Comparison of ENCODE assay signal across 2 cellular contexts in the genomic region with DNA sequence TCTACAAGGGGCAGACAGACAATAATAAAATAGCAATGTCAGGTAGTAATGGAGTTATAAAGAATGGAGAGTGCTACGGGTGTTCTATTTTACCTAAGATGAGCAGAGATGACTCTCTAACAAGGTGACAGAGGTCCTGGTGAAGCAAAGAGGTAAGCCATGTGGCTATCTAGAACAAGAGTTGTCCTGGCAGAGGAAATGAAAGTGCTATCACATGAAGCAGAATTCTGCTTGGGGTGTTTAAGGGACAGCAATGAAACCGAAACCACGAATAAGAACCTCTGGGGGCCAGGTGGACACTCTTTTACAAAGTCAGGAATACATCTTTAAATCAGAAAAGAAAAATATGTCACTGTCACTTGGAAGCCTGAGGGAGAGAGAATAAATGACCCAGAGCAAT.
TF ChIP-seq lines count a peak whose summit lies in the region.

No MANE protein-coding gene starts in this region.

TF ChIP-seq in SK-N-SH, 30 proteins besides CTCF, POLR2A, EP300 and RAD21 (continued from another document):
- TF ChIP-seq GATA2 (CRISPR knock-in tag; IDR thresholded peaks at IDR 0.05): no peak
- TF ChIP-seq FOXJ3 (CRISPR knock-in tag; IDR thresholded peaks at IDR 0.05): no peak
- no peak for TF ChIP-seq GABPA (IDR thresholded peaks at IDR 0.05; ENCODE audit: low read depth)
- TF ChIP-seq MEF2A (IDR thresholded peaks at IDR 0.05; ENCODE audit: borderline replicate concordance, low read depth): no peak
- no peak for TF ChIP-seq RFX5 (IDR thresholded peaks at IDR 0.05; ENCODE audit: low read length)
- TF ChIP-seq, protein P1, sequence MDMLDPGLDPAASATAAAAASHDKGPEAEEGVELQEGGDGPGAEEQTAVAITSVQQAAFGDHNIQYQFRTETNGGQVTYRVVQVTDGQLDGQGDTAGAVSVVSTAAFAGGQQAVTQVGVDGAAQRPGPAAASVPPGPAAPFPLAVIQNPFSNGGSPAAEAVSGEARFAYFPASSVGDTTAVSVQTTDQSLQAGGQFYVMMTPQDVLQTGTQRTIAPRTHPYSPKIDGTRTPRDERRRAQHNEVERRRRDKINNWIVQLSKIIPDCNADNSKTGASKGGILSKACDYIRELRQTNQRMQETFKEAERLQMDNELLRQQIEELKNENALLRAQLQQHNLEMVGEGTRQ (IDR thresholded peaks at IDR 0.05; ENCODE audit: borderline replicate concordance, low read depth, low read length): no peak
- no peak for TF ChIP-seq NRF1 (IDR thresholded peaks at IDR 0.05; ENCODE audit: low read depth, low read length)
- TF ChIP-seq EZH2phosphoT487 (IDR thresholded peaks at IDR 0.05; ENCODE audit: borderline replicate concordance, low read depth): no peak
- TF ChIP-seq CHD2 (IDR thresholded peaks at IDR 0.05; ENCODE audit: low read length, partially characterized antibody): no peak
- no peak for TF ChIP-seq ELF1 (IDR thresholded peaks at IDR 0.05)
- TF ChIP-seq SIN3A (IDR thresholded peaks at IDR 0.05; ENCODE audit: borderline replicate concordance, low read depth, low read length): no peak
- no peak for TF ChIP-seq MXI1 (IDR thresholded peaks at IDR 0.05; ENCODE audit: low read depth, low read length)
- TF ChIP-seq FOSL2 (IDR thresholded peaks at IDR 0.05; ENCODE audit: borderline replicate concordance, low read depth): no peak
- TF ChIP-seq RCOR1 (IDR thresholded peaks at IDR 0.05; ENCODE audit: low read length): no peak
- TF ChIP-seq RXRA (IDR thresholded peaks at IDR 0.05; ENCODE audit: borderline replicate concordance, low read depth): no peak

TF ChIP-seq in SK-N-SH treated with all-trans-retinoic acid at 6 μM for 48 hours, 23 proteins besides CTCF, POLR2A, EP300 and RAD21 (continued from another document):
- TF ChIP-seq, protein P2, sequence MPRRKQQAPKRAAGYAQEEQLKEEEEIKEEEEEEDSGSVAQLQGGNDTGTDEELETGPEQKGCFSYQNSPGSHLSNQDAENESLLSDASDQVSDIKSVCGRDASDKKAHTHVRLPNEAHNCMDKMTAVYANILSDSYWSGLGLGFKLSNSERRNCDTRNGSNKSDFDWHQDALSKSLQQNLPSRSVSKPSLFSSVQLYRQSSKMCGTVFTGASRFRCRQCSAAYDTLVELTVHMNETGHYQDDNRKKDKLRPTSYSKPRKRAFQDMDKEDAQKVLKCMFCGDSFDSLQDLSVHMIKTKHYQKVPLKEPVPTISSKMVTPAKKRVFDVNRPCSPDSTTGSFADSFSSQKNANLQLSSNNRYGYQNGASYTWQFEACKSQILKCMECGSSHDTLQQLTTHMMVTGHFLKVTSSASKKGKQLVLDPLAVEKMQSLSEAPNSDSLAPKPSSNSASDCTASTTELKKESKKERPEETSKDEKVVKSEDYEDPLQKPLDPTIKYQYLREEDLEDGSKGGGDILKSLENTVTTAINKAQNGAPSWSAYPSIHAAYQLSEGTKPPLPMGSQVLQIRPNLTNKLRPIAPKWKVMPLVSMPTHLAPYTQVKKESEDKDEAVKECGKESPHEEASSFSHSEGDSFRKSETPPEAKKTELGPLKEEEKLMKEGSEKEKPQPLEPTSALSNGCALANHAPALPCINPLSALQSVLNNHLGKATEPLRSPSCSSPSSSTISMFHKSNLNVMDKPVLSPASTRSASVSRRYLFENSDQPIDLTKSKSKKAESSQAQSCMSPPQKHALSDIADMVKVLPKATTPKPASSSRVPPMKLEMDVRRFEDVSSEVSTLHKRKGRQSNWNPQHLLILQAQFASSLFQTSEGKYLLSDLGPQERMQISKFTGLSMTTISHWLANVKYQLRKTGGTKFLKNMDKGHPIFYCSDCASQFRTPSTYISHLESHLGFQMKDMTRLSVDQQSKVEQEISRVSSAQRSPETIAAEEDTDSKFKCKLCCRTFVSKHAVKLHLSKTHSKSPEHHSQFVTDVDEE (CRISPR knock-in tag; IDR thresholded peaks at IDR 0.05): no peak
- TF ChIP-seq TCF4 (CRISPR knock-in tag; IDR thresholded peaks at IDR 0.05; ENCODE audit: borderline replicate concordance) (no peak), GLIS3 (CRISPR knock-in tag; IDR thresholded peaks at IDR 0.05) (no peak), CSDC2 (CRISPR knock-in tag; IDR thresholded peaks at IDR 0.05) (no peak), RARB (CRISPR knock-in tag; IDR thresholded peaks at IDR 0.05) (no peak), ZC3H10 (CRISPR knock-in tag; IDR thresholded peaks at IDR 0.05) (no peak), ISL1 (CRISPR knock-in tag; IDR thresholded peaks at IDR 0.05) (no peak), ZNF8 (CRISPR knock-in tag; IDR thresholded peaks at IDR 0.05) (no peak)
- TF ChIP-seq, protein P3, sequence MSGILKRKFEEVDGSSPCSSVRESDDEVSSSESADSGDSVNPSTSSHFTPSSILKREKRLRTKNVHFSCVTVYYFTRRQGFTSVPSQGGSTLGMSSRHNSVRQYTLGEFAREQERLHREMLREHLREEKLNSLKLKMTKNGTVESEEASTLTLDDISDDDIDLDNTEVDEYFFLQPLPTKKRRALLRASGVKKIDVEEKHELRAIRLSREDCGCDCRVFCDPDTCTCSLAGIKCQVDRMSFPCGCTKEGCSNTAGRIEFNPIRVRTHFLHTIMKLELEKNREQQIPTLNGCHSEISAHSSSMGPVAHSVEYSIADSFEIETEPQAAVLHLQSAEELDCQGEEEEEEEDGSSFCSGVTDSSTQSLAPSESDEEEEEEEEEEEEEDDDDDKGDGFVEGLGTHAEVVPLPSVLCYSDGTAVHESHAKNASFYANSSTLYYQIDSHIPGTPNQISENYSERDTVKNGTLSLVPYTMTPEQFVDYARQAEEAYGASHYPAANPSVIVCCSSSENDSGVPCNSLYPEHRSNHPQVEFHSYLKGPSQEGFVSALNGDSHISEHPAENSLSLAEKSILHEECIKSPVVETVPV (CRISPR knock-in tag; IDR thresholded peaks at IDR 0.05): no peak
- TF ChIP-seq, protein P4, sequence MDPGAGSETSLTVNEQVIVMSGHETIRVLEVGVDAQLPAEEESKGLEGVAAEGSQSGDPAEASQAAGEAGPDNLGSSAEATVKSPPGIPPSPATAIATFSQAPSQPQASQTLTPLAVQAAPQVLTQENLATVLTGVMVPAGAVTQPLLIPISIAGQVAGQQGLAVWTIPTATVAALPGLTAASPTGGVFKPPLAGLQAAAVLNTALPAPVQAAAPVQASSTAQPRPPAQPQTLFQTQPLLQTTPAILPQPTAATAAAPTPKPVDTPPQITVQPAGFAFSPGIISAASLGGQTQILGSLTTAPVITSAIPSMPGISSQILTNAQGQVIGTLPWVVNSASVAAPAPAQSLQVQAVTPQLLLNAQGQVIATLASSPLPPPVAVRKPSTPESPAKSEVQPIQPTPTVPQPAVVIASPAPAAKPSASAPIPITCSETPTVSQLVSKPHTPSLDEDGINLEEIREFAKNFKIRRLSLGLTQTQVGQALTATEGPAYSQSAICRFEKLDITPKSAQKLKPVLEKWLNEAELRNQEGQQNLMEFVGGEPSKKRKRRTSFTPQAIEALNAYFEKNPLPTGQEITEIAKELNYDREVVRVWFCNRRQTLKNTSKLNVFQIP (CRISPR knock-in tag; IDR thresholded peaks at IDR 0.05; ENCODE audit: borderline replicate concordance, low read depth): no peak
- TF ChIP-seq, protein P5, sequence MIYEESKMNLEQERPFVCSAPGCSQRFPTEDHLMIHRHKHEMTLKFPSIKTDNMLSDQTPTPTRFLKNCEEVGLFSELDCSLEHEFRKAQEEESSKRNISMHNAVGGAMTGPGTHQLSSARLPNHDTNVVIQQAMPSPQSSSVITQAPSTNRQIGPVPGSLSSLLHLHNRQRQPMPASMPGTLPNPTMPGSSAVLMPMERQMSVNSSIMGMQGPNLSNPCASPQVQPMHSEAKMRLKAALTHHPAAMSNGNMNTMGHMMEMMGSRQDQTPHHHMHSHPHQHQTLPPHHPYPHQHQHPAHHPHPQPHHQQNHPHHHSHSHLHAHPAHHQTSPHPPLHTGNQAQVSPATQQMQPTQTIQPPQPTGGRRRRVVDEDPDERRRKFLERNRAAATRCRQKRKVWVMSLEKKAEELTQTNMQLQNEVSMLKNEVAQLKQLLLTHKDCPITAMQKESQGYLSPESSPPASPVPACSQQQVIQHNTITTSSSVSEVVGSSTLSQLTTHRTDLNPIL (CRISPR knock-in tag; IDR thresholded peaks at IDR 0.05; ENCODE audit: low read depth): no peak
